Comparison of ENCODE assay signal across 17 cellular contexts in genomic region chr14:92964124-92965109, GRCh38. TPM values are rescaled to one million over a fixed set of nuclear protein-coding genes. Genes with fewer than 3 reads are reported as not detected.
A peak's percentile ranks its signal among the peaks of the same experiment; 100 is the strongest.
DNase-seq lines count a peak whose midpoint lies in the region; ATAC-seq and TF ChIP-seq lines count a peak whose summit lies in the region.
"Had no signal": no experiment of that assay in that cellular context is flagged by ENCODE, and none has a peak within 500 bp of the region (broad histone marks: within the 10 kb centered on the region; RNA-seq: fewer than 3 reads in every experiment).

No MANE protein-coding gene starts in this region.

- no peak for TF ChIP-seq POLR2A in stomach (IDR thresholded peaks at IDR 0.05)

- no peak overlapping the region for H3K23ac ChIP-seq in H9 (ENCODE audit: insufficient read length, low read depth, low read length)

- H2BK12ac ChIP-seq in H9 (ENCODE audit: insufficient read length, low read depth, low read length) = no peak overlapping the region

- no peak overlapping the region for H3K4me2 ChIP-seq in H9 (ENCODE audit: insufficient read depth, insufficient read length, low read length)

- no peak overlapping the region for H2BK5ac ChIP-seq in H9 (ENCODE audit: insufficient read length, low read length)

- no peak overlapping the region for H4K91ac ChIP-seq in H9 (ENCODE audit: insufficient read length, low read depth, low read length)

- H3K4me1 ChIP-seq in H9 (ENCODE audit: insufficient read depth, low read length) = no peaks in the 10 kb centered on the region
- peaks cover 0 to 8% of the 10 kb centered on the region in 2 donors for H3K4me1 ChIP-seq in left lung
- H3K4me1 ChIP-seq in stomach = peaks cover 13 to 37% (median 21%) of the 10 kb centered on the region in 4 donors

- H3K14ac ChIP-seq in H9 (ENCODE audit: insufficient read depth, low read length) = no peak overlapping the region

- H3K18ac ChIP-seq in H9 (ENCODE audit: insufficient read length, low read depth, low read length) = no peak overlapping the region

- H3K79me2 ChIP-seq in H9 (ENCODE audit: insufficient read depth, low read length) = peaks cover 6% of the 10 kb centered on the region; the same call in 1 of the 2 replicates

- H3K4me3 Mint-ChIP-seq in H9 = no peak overlapping the region
- H3K4me3 Mint-ChIP-seq in central memory CD8-positive, alpha-beta T cell = no peak overlapping the region
- H3K4me3 Mint-ChIP-seq: activated CD4-positive, alpha-beta memory T cell treated with anti-CD3 and anti-CD28 coated beads for 36 hours; CD14-positive monocyte had no signal

- H3K36me3 ChIP-seq in left lung (peaks cover 0 to 32% of the 10 kb centered on the region in 2 donors), stomach (peaks cover 0 to 33% (median 26%) of the 10 kb centered on the region in 4 donors)

- H3K27me3 ChIP-seq in H9 (ENCODE audit: insufficient read depth, low read length) (no peaks in the 10 kb centered on the region), left lung (no peaks in the 10 kb centered on the region), stomach (no peaks in the 10 kb centered on the region)

- no peak for TF ChIP-seq EP300 in stomach (IDR thresholded peaks at IDR 0.05)

- H3K23me2 ChIP-seq in H9 (ENCODE audit: insufficient read length, low read depth, low read length, poor library complexity, severe bottlenecking) = no peaks in the 10 kb centered on the region

- H3K4ac ChIP-seq in H9 (ENCODE audit: low read depth, low read length) = no peak overlapping the region

- H3K56ac ChIP-seq in H9 (ENCODE audit: insufficient read length, low read depth, low read length) = no peak overlapping the region

- peaks cover 6 to 16% of the 10 kb centered on the region in 2 experiments for H3K9me3 Mint-ChIP-seq in H9
- peaks cover 5% of the 10 kb centered on the region for H3K9me3 Mint-ChIP-seq in central memory CD8-positive, alpha-beta T cell

- H3K9me3 ChIP-seq in H9 (ENCODE audit: control insufficient read depth, low read depth, low read length) (no peaks in the 10 kb centered on the region), left lung (no peaks in the 10 kb centered on the region), stomach (no peaks in the 10 kb centered on the region)

- no peak for ATAC-seq in central memory CD8-positive, alpha-beta T cell (replicated peaks; ENCODE audit: extremely low read depth, poor library complexity, severe bottlenecking)
- ATAC-seq in left lung = peak; percentile 50

- no peaks in the 10 kb centered on the region for H4K20me1 ChIP-seq in H9 (ENCODE audit: control insufficient read depth, insufficient read depth, insufficient read length)

- no peak overlapping the region for H2BK20ac ChIP-seq in H9 (ENCODE audit: low read depth, low read length, poor library complexity, severe bottlenecking)

- TF ChIP-seq CTCF in H9 (conservative IDR thresholded peaks at IDR 0.05) (no peak), left lung (IDR thresholded peaks at IDR 0.05) (no peak), stomach (IDR thresholded peaks at IDR 0.05) (no peak)

- H2AFZ ChIP-seq in H9 (ENCODE audit: low read length) = no peak overlapping the region

- peaks cover 3% of the 10 kb centered on the region for H3K79me1 ChIP-seq in H9 (ENCODE audit: insufficient read depth, low read depth, low read length, poor library complexity, severe bottlenecking)

- peaks cover 14 to 27% (median 15%) of the 10 kb centered on the region in 3 experiments for H3K36me3 Mint-ChIP-seq in H9 (ENCODE audit: insufficient read depth in 1 of 3, low read depth in 3 of 3)
- peaks cover 7% of the 10 kb centered on the region for H3K36me3 Mint-ChIP-seq in central memory CD8-positive, alpha-beta T cell (ENCODE audit: insufficient read depth)

- H4K8ac ChIP-seq in H9 (replicated peaks; ENCODE audit: insufficient read length, low read depth, low read length) = no peak overlapping the region

- H3T11ph ChIP-seq in H9 (ENCODE audit: low read length) = no peak overlapping the region

- H3K27ac ChIP-seq in H9 (ENCODE audit: insufficient read length, low read depth, low read length) (no peak overlapping the region), left lung (no peak overlapping the region), stomach (peak overlapping the region in 3 of 5 donors; percentile 17 to 78 (median 47))

- H3K4me1 Mint-ChIP-seq in H9 = peaks cover 25 to 27% of the 10 kb centered on the region in 2 experiments
- H3K4me1 Mint-ChIP-seq in central memory CD8-positive, alpha-beta T cell = peaks cover 15% of the 10 kb centered on the region

- no peak overlapping the region for H4K5ac ChIP-seq in H9 (ENCODE audit: insufficient read length, low read depth, low read length)

- intact Hi-C loops in left lung (cut with DNase I) (no loop called here), stomach (cut with DNase I; ENCODE audit: low total_unique reads) (no loop called here)

- H2BK15ac ChIP-seq in H9 (ENCODE audit: low read depth, low read length) = no peak overlapping the region

- H3K27ac Mint-ChIP-seq in H9 = peak overlapping the region; percentile 14 to 65 (median 47); a peak in 2 of 7 replicates
- H3K27ac Mint-ChIP-seq in central memory CD8-positive, alpha-beta T cell (ENCODE audit: low read depth) = peak overlapping the region; percentile 59
- H3K27ac Mint-ChIP-seq: activated CD4-positive, alpha-beta memory T cell treated with anti-CD3 and anti-CD28 coated beads for 36 hours had no signal

- H2AK5ac ChIP-seq in H9 (ENCODE audit: insufficient read length, low read length) = no peak overlapping the region

- H2BK120ac ChIP-seq in H9 (ENCODE audit: low read depth, low read length, poor library complexity, severe bottlenecking) = no peak overlapping the region

- no peaks in the 10 kb centered on the region for H3K27me3 Mint-ChIP-seq in H9 (ENCODE audit: low read depth)
- no peaks in the 10 kb centered on the region for H3K27me3 Mint-ChIP-seq in central memory CD8-positive, alpha-beta T cell
- H3K27me3 Mint-ChIP-seq: activated CD4-positive, alpha-beta memory T cell treated with anti-CD3 and anti-CD28 coated beads for 36 hours had no signal

- WGBS in H9 (ENCODE audit: extremely low coverage, insufficient read length, low lambda C conversion rate) = no CpG with 5 or more reads among the region's 12 CpGs
- WGBS in stomach, 5 donors = 67 to 76% (median 72%) methylated on average over 9 to 12 of the region's 12 CpGs

- H3K4me3 ChIP-seq in left lung (no peak overlapping the region), stomach (no peak overlapping the region)

- H3K9ac ChIP-seq in H9 (ENCODE audit: extremely low read depth, insufficient read length, low read length) = no peak overlapping the region

- DNase-seq in H9 = no peak
- no peak for DNase-seq in central memory CD8-positive, alpha-beta T cell (ENCODE audit: low spot score in 2 of 2)
- DNase-seq in left lung = peak in 1 of 2 donors; percentile 58
- no peak for DNase-seq in stomach
- DNase-seq in glomerular visceral epithelial cell (ENCODE audit: extremely low spot score) = no peak
- DNase-seq in NCI-H1436 treated with DMSO at 0.1 percent for 48 hours (lab: John Stamatoyannopoulos, UW) = no peak
- no peak for DNase-seq in ureter (ENCODE audit: low spot score)
- no peak for DNase-seq in cerebellar cortex (ENCODE audit: low spot score)
- DNase-seq: activated CD4-positive, alpha-beta memory T cell treated with anti-CD3 and anti-CD28 coated beads for 36 hours; activated gamma-delta T cell; hypothalamus; KBM-7; mammary epithelial cell; NCI-H524 treated with DMSO at 0.1 percent for 48 hours; T1000 had no signal

RNA-seq across cellular contexts. Expression of gene CHGA, which starts 41.5 kb away (rescaled TPM):
- total RNA-seq in H9 (2021) = 6.7 and 7.8 TPM in 2 replicates
- under 1 TPM in 1 of 2 donors, not detected in 1; 0.12 TPM for total RNA-seq in left lung
- total RNA-seq in stomach = 100 to 1,000 TPM in 3 of 5 donors, 10 to 100 TPM in 1, 1 to 10 TPM in 1; 2.3 to 455 (median 211) TPM
- polyA plus RNA-seq in stomach = 100 to 1,000 TPM in 2 of 3 donors, 10 to 100 TPM in 1; 37.7 to 134 (median 130) TPM
- not detected for total RNA-seq in ureter
- total RNA-seq: activated CD4-positive, alpha-beta memory T cell treated with anti-CD3 and anti-CD28 coated beads for 36 hours; RPMI7951 had no signal
- polyA plus RNA-seq: CD14-positive monocyte, mammary epithelial cell had no signal

Comparison
In these comparisons a context has a peak if more than half of its experiments do, and no peak if none do; other contexts are left out.
1. H3K27ac ChIP-seq: peak in stomach (3 of 5); none in H9 (single experiment) and left lung (0 of 2).